25 cellular contexts compared by ENCODE assay signal in genomic region chr4:150094676-150095075, GRCh38.
"Had no signal": no experiment of that assay in that cellular context is flagged by ENCODE, and none has a peak within 500 bp of the region (broad histone marks: within the 10 kb centered on the region; RNA-seq: fewer than 3 reads in every experiment).

No MANE protein-coding gene starts in this region.

- H3K36me3 ChIP-seq: colonic mucosa, esophagus muscularis mucosa, esophagus squamous epithelium, gastrocnemius medialis, gastroesophageal sphincter, heart left ventricle, heart right ventricle had no signal

- H3K4me3 ChIP-seq: colonic mucosa, coronary artery, esophagus muscularis mucosa, esophagus squamous epithelium, gastrocnemius medialis, gastroesophageal sphincter, heart left ventricle, heart right ventricle, hepatocyte had no signal

- H3K4me1 ChIP-seq: colonic mucosa, esophagus squamous epithelium, foreskin keratinocyte, gastrocnemius medialis, heart left ventricle had no signal

- DNase-seq: colonic mucosa; cortex of kidney; dermis blood vessel endothelial cell; effector CD4-positive, alpha-beta T cell; effector CD8-positive, alpha-beta T cell; effector memory CD4-positive, alpha-beta T cell; effector memory CD8-positive, alpha-beta T cell; endodermal cell; erythroblast; esophagus squamous epithelium; foreskin fibroblast; foreskin keratinocyte; foreskin melanocyte; gastrocnemius medialis; glutamatergic neuron; head of caudate nucleus; heart left ventricle; heart right ventricle; hippocampal formation had no signal

- ATAC-seq: effector memory CD8-positive, alpha-beta T cell; esophagus mucosa; foreskin keratinocyte; gastrocnemius medialis; gastroesophageal sphincter; heart left ventricle; heart right ventricle had no signal

- H3K27ac ChIP-seq: colonic mucosa, coronary artery, epithelial cell of prostate, esophagus muscularis mucosa, esophagus squamous epithelium, foreskin keratinocyte, gastrocnemius medialis, gastroesophageal sphincter, heart left ventricle, heart right ventricle, hepatocyte had no signal

- H3K79me2 ChIP-seq: hepatocyte had no signal

- H3K9me3 ChIP-seq: colonic mucosa, esophagus muscularis mucosa, esophagus squamous epithelium, gastrocnemius medialis, gastroesophageal sphincter, heart left ventricle, heart right ventricle had no signal

- H3K27me3 ChIP-seq: colonic mucosa, esophagus muscularis mucosa, esophagus squamous epithelium, gastrocnemius medialis, gastroesophageal sphincter, heart left ventricle, heart right ventricle, hepatocyte had no signal

- H2AFZ ChIP-seq: hepatocyte had no signal

- H3K4me2 ChIP-seq: hepatocyte had no signal
